ENCODE assay signal across 18 cellular contexts in genomic region chr2:10764896-10765295, GRCh38. TPM values are rescaled to one million over a fixed set of nuclear protein-coding genes. Genes with fewer than 3 reads are reported as not detected.
DNase-seq lines count a peak whose midpoint lies in the region; ATAC-seq and TF ChIP-seq lines count a peak whose summit lies in the region.
"Had no signal": no experiment of that assay in that cellular context is flagged by ENCODE, and none has a peak within 500 bp of the region (broad histone marks: within the 10 kb centered on the region; RNA-seq: fewer than 3 reads in every experiment).

No MANE protein-coding gene starts in this region.

- no peak overlapping the region for H3K14ac ChIP-seq in neuronal stem cell (ENCODE audit: low read length)

- H3F3A ChIP-seq in PC-3 (ENCODE audit: low read length, unreplicated experiment) = no peaks in the 10 kb centered on the region

- intact Hi-C loops in PC-3 (cut with micrococcal nuclease) = no loop called here

- no peak overlapping the region for H2BK15ac ChIP-seq in neuronal stem cell (ENCODE audit: low read length)

- H3K9ac ChIP-seq in PC-3 (ENCODE audit: low read length) = no peak overlapping the region
- H3K9ac ChIP-seq in neuronal stem cell (ENCODE audit: low read depth, low read length, poor library complexity) = no peak overlapping the region

- no peaks in the 10 kb centered on the region for H3K9me2 ChIP-seq in PC-3 (replicated peaks; ENCODE audit: low read length)

- WGBS in neuronal stem cell (ENCODE audit: extremely low coverage in 2 of 2, insufficient read length in 2 of 2, insufficient replicate concordance in 1 of 2), 2 donors = no CpG with 5 or more reads among the region's 4 CpGs

- H2AFZ ChIP-seq in PC-3 (ENCODE audit: low read length) (peak overlapping the region; percentile 50; the same call in 1 of the 2 replicates), neuronal stem cell (ENCODE audit: low read length) (no peak overlapping the region)

- H3K36me3 ChIP-seq in PC-3 (ENCODE audit: low read depth, low read length) = no peaks in the 10 kb centered on the region
- no peaks in the 10 kb centered on the region for H3K36me3 ChIP-seq in neuronal stem cell (replicated peaks in 1 of 2; ENCODE audit: control insufficient read depth in 2 of 2, insufficient read depth in 2 of 2, low read length in 2 of 2)

- H3K27ac Mint-ChIP-seq in stimulated activated naive B cell treated with anti-CD40 and anti-IgM and Interleukin-4, amounts not matched to agents 10 μg/mL and 1 μg/mL and 100 μg/mL, for 72 hours = no peak overlapping the region
- H3K27ac Mint-ChIP-seq in activated naive CD4-positive, alpha-beta T cell treated with anti-CD3 and anti-CD28 coated beads, Interleukin-2, amount 10 ng/mL, durations not matched to agents 7 days and 5 days = no peak overlapping the region
- H3K27ac Mint-ChIP-seq: B cell; CD4-positive, CD25-positive, alpha-beta regulatory T cell; CD8-positive, alpha-beta memory T cell had no signal

- H3K23ac ChIP-seq in neuronal stem cell (ENCODE audit: low read depth, low read length, poor library complexity) = no peak overlapping the region

- no peaks in the 10 kb centered on the region for H3K9me3 ChIP-seq in PC-3 (ENCODE audit: low read length)
- peaks cover 0 to 2% of the 10 kb centered on the region in 2 donors for H3K9me3 ChIP-seq in neuronal stem cell (replicated peaks in 1 of 2; ENCODE audit: control insufficient read depth in 2 of 2, insufficient read depth in 1 of 2, low read depth in 1 of 2, low read length in 2 of 2)

- no peaks in the 10 kb centered on the region for H3K9me3 Mint-ChIP-seq in stimulated activated naive B cell treated with anti-CD40 and anti-IgM and Interleukin-4, amounts not matched to agents 10 μg/mL and 1 μg/mL and 100 μg/mL, for 72 hours
- no peaks in the 10 kb centered on the region for H3K9me3 Mint-ChIP-seq in activated naive CD4-positive, alpha-beta T cell treated with anti-CD3 and anti-CD28 coated beads, Interleukin-2, amount 10 ng/mL, durations not matched to agents 7 days and 5 days
- H3K9me3 Mint-ChIP-seq: CD4-positive, CD25-positive, alpha-beta regulatory T cell; H9; IgD-negative memory B cell had no signal

- H3K27me3 Mint-ChIP-seq in stimulated activated naive B cell treated with anti-CD40 and anti-IgM and Interleukin-4, amounts not matched to agents 10 μg/mL and 1 μg/mL and 100 μg/mL, for 72 hours = peaks cover 0 to 5% of the 10 kb centered on the region in 2 donors
- H3K27me3 Mint-ChIP-seq in activated naive CD4-positive, alpha-beta T cell treated with anti-CD3 and anti-CD28 coated beads, Interleukin-2, amount 10 ng/mL, durations not matched to agents 7 days and 5 days = peaks cover 16% of the 10 kb centered on the region
- H3K27me3 Mint-ChIP-seq: B cell; CD4-positive, CD25-positive, alpha-beta regulatory T cell; IgD-negative memory B cell had no signal

- H3K79me2 ChIP-seq in PC-3 (ENCODE audit: low read length) = no peaks in the 10 kb centered on the region

- CTCF ChIA-PET in PC-3 (lab: Charles Lee) = no interaction called here
- CTCF ChIA-PET in activated naive CD4-positive, alpha-beta T cell treated with anti-CD3 and anti-CD28 coated beads, Interleukin-2, amount 10 ng/mL, durations not matched to agents 7 days and 5 days (lab: Charles Lee) = no interaction called here

- H3K18ac ChIP-seq in neuronal stem cell (ENCODE audit: low read length) = no peak overlapping the region

- no peak for TF ChIP-seq CTCF in PC-3 (conservative IDR thresholded peaks at IDR 0.05; ENCODE audit: low read depth, low read length)

- H2BK120ac ChIP-seq in neuronal stem cell (ENCODE audit: low read depth, low read length) = no peak overlapping the region

- no peak overlapping the region for H4K91ac ChIP-seq in neuronal stem cell (ENCODE audit: low read depth, low read length, poor library complexity)

- H3K4me1 ChIP-seq in PC-3 (ENCODE audit: insufficient read depth, low read length) (peaks cover 8% of the 10 kb centered on the region), neuronal stem cell (ENCODE audit: control insufficient read depth in 2 of 2, insufficient read depth in 1 of 2, low read depth in 1 of 2, low read length in 2 of 2) (peaks cover 12 to 15% of the 10 kb centered on the region in 2 donors)

- peaks cover 2 to 6% of the 10 kb centered on the region in 2 donors for H3K36me3 Mint-ChIP-seq in stimulated activated naive B cell treated with anti-CD40 and anti-IgM and Interleukin-4, amounts not matched to agents 10 μg/mL and 1 μg/mL and 100 μg/mL, for 72 hours
- no peaks in the 10 kb centered on the region for H3K36me3 Mint-ChIP-seq in activated naive CD4-positive, alpha-beta T cell treated with anti-CD3 and anti-CD28 coated beads, Interleukin-2, amount 10 ng/mL, durations not matched to agents 7 days and 5 days
- H3K36me3 Mint-ChIP-seq: CD4-positive, CD25-positive, alpha-beta regulatory T cell; CD8-positive, alpha-beta memory T cell; IgD-negative memory B cell had no signal

- H3K4ac ChIP-seq in neuronal stem cell (ENCODE audit: low read length) = no peak overlapping the region

- H4K20me1 ChIP-seq in PC-3 (ENCODE audit: low read length) = no peaks in the 10 kb centered on the region

- H3K27ac ChIP-seq in PC-3 (ENCODE audit: low read length) (no peak overlapping the region), neuronal stem cell (replicated peaks; ENCODE audit: low read length) (no peak overlapping the region)

- no TSS peak for BruUV-seq in PC-3 (replicated peaks; lab: Mats Ljungman, UMichigan)

- POLR2A ChIA-PET in PC-3 (lab: Charles Lee; ENCODE audit: unreplicated experiment) = interaction anchor here (0.6 kb wide), 1 partner anchor 48 kb away, joined by 3 read pairs; no protein-coding TSS in a partner anchor

- no peak overlapping the region for H2BK12ac ChIP-seq in neuronal stem cell (ENCODE audit: low read length)

- peak; percentile 42 for DNase-seq in activated effector memory CD4-positive, alpha-beta T cell treated with anti-CD3 and anti-CD28 coated beads, Interleukin-2, amount 50 U/mL, for 16 hours
- DNase-seq in activated effector memory CD4-positive, alpha-beta T cell treated with Interleukin-2 at 50 U/mL for 16 hours = no peak
- no peak for DNase-seq in PC-3
- no peak for DNase-seq in neuronal stem cell (ENCODE audit: low spot score)
- no peak for DNase-seq in stimulated activated naive B cell treated with anti-CD40 and anti-IgM and Interleukin-4, amounts not matched to agents 10 μg/mL and 1 μg/mL and 100 μg/mL, for 72 hours
- no peak for DNase-seq in iPS-NIHi11 (ENCODE audit: low spot score)
- DNase-seq in activated naive CD4-positive, alpha-beta T cell treated with anti-CD3 and anti-CD28 coated beads, Interleukin-2, amount 10 ng/mL, durations not matched to agents 7 days and 5 days = no peak
- DNase-seq in stimulated activated CD4-positive, alpha-beta T cell treated with anti-CD3 and anti-CD28 coated beads, Interleukin-15, amount 100 ng/mL, for 24 hours = no peak
- DNase-seq: 8988T; CD4-positive, CD25-positive, alpha-beta regulatory T cell; CD8-positive, alpha-beta memory T cell; COR-L47; H9 had no signal

- H2BK5ac ChIP-seq in neuronal stem cell (ENCODE audit: low read length) = no peak overlapping the region

- H3K4me2 ChIP-seq in PC-3 (ENCODE audit: low read length) (no peak overlapping the region), neuronal stem cell (ENCODE audit: insufficient read depth, low read length, poor library complexity, severe bottlenecking) (no peak overlapping the region)

- H3K4me1 Mint-ChIP-seq in stimulated activated naive B cell treated with anti-CD40 and anti-IgM and Interleukin-4, amounts not matched to agents 10 μg/mL and 1 μg/mL and 100 μg/mL, for 72 hours = peaks cover 7 to 28% of the 10 kb centered on the region in 2 donors
- no peaks in the 10 kb centered on the region for H3K4me1 Mint-ChIP-seq in activated naive CD4-positive, alpha-beta T cell treated with anti-CD3 and anti-CD28 coated beads, Interleukin-2, amount 10 ng/mL, durations not matched to agents 7 days and 5 days
- H3K4me1 Mint-ChIP-seq: CD4-positive, CD25-positive, alpha-beta regulatory T cell; CD8-positive, alpha-beta memory T cell had no signal

- H3K4me3 ChIP-seq in PC-3 (ENCODE audit: low read length) (no peak overlapping the region), neuronal stem cell (ENCODE audit: low read length in 2 of 2) (no peak overlapping the region)
- H3K4me3 ChIP-seq: GM12878 had no signal

- H3K4me3 Mint-ChIP-seq in stimulated activated naive B cell treated with anti-CD40 and anti-IgM and Interleukin-4, amounts not matched to agents 10 μg/mL and 1 μg/mL and 100 μg/mL, for 72 hours = no peak overlapping the region
- no peak overlapping the region for H3K4me3 Mint-ChIP-seq in activated naive CD4-positive, alpha-beta T cell treated with anti-CD3 and anti-CD28 coated beads, Interleukin-2, amount 10 ng/mL, durations not matched to agents 7 days and 5 days
- H3K4me3 Mint-ChIP-seq: B cell; CD4-positive, CD25-positive, alpha-beta regulatory T cell; CD8-positive, alpha-beta memory T cell; H9; IgD-negative memory B cell had no signal

- no peak overlapping the region for H4K8ac ChIP-seq in neuronal stem cell (ENCODE audit: low read depth, low read length)

- H2AK5ac ChIP-seq in neuronal stem cell (ENCODE audit: low read depth, low read length) = peak overlapping the region; percentile 14

- no peaks in the 10 kb centered on the region for H3K79me1 ChIP-seq in neuronal stem cell (ENCODE audit: low read depth, low read length)

- ATAC-seq in PC-3 = no peak
- peak; percentile 34 to 45 for ATAC-seq in stimulated activated naive B cell treated with anti-CD40 and anti-IgM and Interleukin-4, amounts not matched to agents 10 μg/mL and 1 μg/mL and 100 μg/mL, for 72 hours (replicated peaks)
- ATAC-seq: GM12878, HepG2 had no signal

- H3K27me3 ChIP-seq in PC-3 (ENCODE audit: low read length) (no peaks in the 10 kb centered on the region), neuronal stem cell (ENCODE audit: control insufficient read depth in 3 of 3, insufficient read depth in 3 of 3, low read depth in 1 of 3, low read length in 3 of 3) (peaks cover 0 to 11% (median 0%) of the 10 kb centered on the region in 3 experiments)

RNA-seq across cellular contexts. Expression of gene ATP6V1C2, which starts 43.5 kb away (rescaled TPM):
- 0.40 TPM in 1 of 2 replicates, not detected in the other for total RNA-seq in PC-3 (2014; rRNA removed)
- polyA plus RNA-seq in neuronal stem cell (2013, experiment 1 of 2) = 0.15 TPM
- polyA plus RNA-seq in neuronal stem cell (2013, experiment 2 of 2) = 0.21 TPM
- total RNA-seq: A673; CD4-positive, CD25-positive, alpha-beta regulatory T cell had no signal

RNA-seq across cellular contexts. Expression of gene PDIA6, which starts 47.7 kb away (rescaled TPM):
- total RNA-seq in PC-3 (2014; rRNA removed) = 350 and 351 TPM in 2 replicates
- polyA plus RNA-seq in neuronal stem cell (2013, experiment 1 of 2) = 174 TPM
- 169 TPM for polyA plus RNA-seq in neuronal stem cell (2013, experiment 2 of 2)
